In the genomic region with DNA sequence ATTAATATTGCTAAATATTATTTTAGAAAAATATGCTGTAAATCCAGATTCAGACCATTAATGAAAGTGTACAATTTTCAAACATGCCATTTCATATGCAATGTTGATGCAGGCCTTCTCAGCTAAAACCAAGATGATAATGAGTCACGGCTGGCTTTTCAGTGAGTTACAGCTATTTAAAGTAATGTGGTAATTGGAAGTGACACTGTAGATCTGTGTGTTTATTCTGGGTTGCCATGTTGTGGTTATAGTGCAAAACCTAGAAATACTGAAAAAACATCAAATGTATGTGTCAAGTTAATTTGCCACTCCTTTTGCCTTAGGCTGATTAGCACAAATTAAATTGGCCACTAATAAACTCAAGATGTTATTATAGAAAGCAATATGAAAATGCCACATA, we compare ENCODE assay signal across 15 cellular contexts.
DNase-seq lines count a peak whose midpoint lies in the region; ATAC-seq, FAIRE-seq and TF ChIP-seq lines count a peak whose summit lies in the region.
"Had no signal": no experiment of that assay in that cellular context is flagged by ENCODE, and none has a peak within 500 bp of the region (broad histone marks: within the 10 kb centered on the region; RNA-seq: fewer than 3 reads in every experiment).

No MANE protein-coding gene starts in this region.

- no peaks in the 10 kb centered on the region for H3K36me3 Mint-ChIP-seq in astrocyte (ENCODE audit: low read depth, unreplicated experiment)
- H3K36me3 Mint-ChIP-seq: activated naive CD8-positive, alpha-beta T cell; memory B cell had no signal

- H4K20me1 ChIP-seq in astrocyte (ENCODE audit: insufficient read depth, low read length), result no peaks in the 10 kb centered on the region
- no peaks in the 10 kb centered on the region for H4K20me1 ChIP-seq in HepG2 (ENCODE audit: insufficient read depth, low read length)

- H3K27ac ChIP-seq in ACC112 (ENCODE audit: low read depth, low read length) (peak overlapping the region; percentile 97), astrocyte (ENCODE audit: low read depth, low read length) (peak overlapping the region; percentile 83), HepG2 (ENCODE audit: extremely low read length, insufficient read depth, low read length) (no peak overlapping the region)

- H3K36me3 ChIP-seq in ACC112 (ENCODE audit: insufficient read depth, low read length) (no peaks in the 10 kb centered on the region), astrocyte (ENCODE audit: insufficient read depth, low read length) (no peaks in the 10 kb centered on the region), HepG2 (replicated peaks in 1 of 2; ENCODE audit: control insufficient read depth in 1 of 2, insufficient read depth in 2 of 2, low read length in 2 of 2) (no peaks in the 10 kb centered on the region)

- no peak overlapping the region for H3K4me3 Mint-ChIP-seq in astrocyte (ENCODE audit: unreplicated experiment)
- H3K4me3 Mint-ChIP-seq: activated naive CD8-positive, alpha-beta T cell; memory B cell; T-helper 2 cell treated with Interferon-gamma antibody and Interleukin-4, amounts not matched to agents 5 μg/mL and 100 μg/mL, for 36 hours had no signal

- H3K4me1 Mint-ChIP-seq in astrocyte (ENCODE audit: low read depth, unreplicated experiment), result peaks cover 36% of the 10 kb centered on the region
- H3K4me1 Mint-ChIP-seq: memory B cell had no signal

- peak overlapping the region; percentile 90 for H3K27ac Mint-ChIP-seq in astrocyte (ENCODE audit: unreplicated experiment)
- H3K27ac Mint-ChIP-seq: activated naive CD8-positive, alpha-beta T cell; memory B cell; T-helper 2 cell treated with Interferon-gamma antibody and Interleukin-4, amounts not matched to agents 5 μg/mL and 100 μg/mL, for 36 hours had no signal

- peak overlapping the region; percentile 18; the same call in 1 of the 2 replicates for H3K4me3 ChIP-seq in ACC112 (ENCODE audit: low read depth, low read length)
- no peak overlapping the region for H3K4me3 ChIP-seq in astrocyte (ENCODE audit: insufficient read depth, low read depth, low read length)
- H3K4me3 ChIP-seq in HepG2 (replicated peaks in 1 of 3; ENCODE audit: insufficient read depth in 1 of 3, low read depth in 2 of 3, low read length in 3 of 3), result no peak overlapping the region

- H3K9me3 Mint-ChIP-seq in astrocyte (ENCODE audit: unreplicated experiment), result no peaks in the 10 kb centered on the region
- H3K9me3 Mint-ChIP-seq: memory B cell; T-helper 2 cell treated with Interferon-gamma antibody and Interleukin-4, amounts not matched to agents 5 μg/mL and 100 μg/mL, for 36 hours had no signal

- H3K4me1 ChIP-seq in ACC112 (ENCODE audit: control insufficient read depth, insufficient read depth, low read length, unreplicated experiment) (peaks cover 63% of the 10 kb centered on the region), astrocyte (ENCODE audit: insufficient read depth, low read length) (peaks cover 20% of the 10 kb centered on the region), HepG2 (ENCODE audit: insufficient read depth, low read length) (no peaks in the 10 kb centered on the region)

- H3K79me2 ChIP-seq in ACC112 (ENCODE audit: control insufficient read depth, insufficient read depth, low read length, unreplicated experiment) (no peaks in the 10 kb centered on the region), astrocyte (ENCODE audit: insufficient read depth, low read length) (no peaks in the 10 kb centered on the region), HepG2 (ENCODE audit: insufficient read depth, low read length) (no peaks in the 10 kb centered on the region)

- ATAC-seq in HepG2 (no peak), HG03342 (IDR thresholded peaks at IDR 0.05; ENCODE audit: unreplicated experiment) (no peak), GM21423 (IDR thresholded peaks at IDR 0.05; ENCODE audit: unreplicated experiment) (no peak)

- FAIRE-seq in astrocyte (lab: Jason Lieb, UNC) (peak; percentile 75), HepG2 (lab: Jason Lieb, UNC) (no peak)
- FAIRE-seq: G401.6 had no signal

- WGBS in HepG2 (ENCODE audit: low lambda C conversion rate), result 29% methylated on average over 1 of the region's 1 CpG

- TF ChIP-seq CTCF in astrocyte (IDR thresholded peaks at IDR 0.05; ENCODE audit: insufficient read depth, low read depth, low read length), result no peak
- no peak for TF ChIP-seq CTCF in HepG2 (CRISPR knock-in tag; IDR thresholded peaks at IDR 0.05)

- CTCF ChIA-PET in HepG2 (lab: Yijun Ruan, JAX; ENCODE audit: low intra/inter-chr PET ratio, low total read pairs), result no interaction called here

- TF ChIP-seq RAD21 in HepG2 (CRISPR knock-in tag; IDR thresholded peaks at IDR 0.05), result no peak

- H2AFZ ChIP-seq in ACC112 (ENCODE audit: low read length, unreplicated experiment) (no peak overlapping the region), astrocyte (ENCODE audit: low read depth, low read length) (no peak overlapping the region), HepG2 (ENCODE audit: low read length) (no peak overlapping the region)

- POLR2A ChIA-PET in HepG2 (lab: Yijun Ruan, JAX), result no interaction called here

- no peak overlapping the region for H3K9ac ChIP-seq in astrocyte (ENCODE audit: low read length)
- no peak overlapping the region for H3K9ac ChIP-seq in HepG2 (ENCODE audit: insufficient read depth, low read depth, low read length)

- TF ChIP-seq POLR2A in HepG2 (IDR thresholded peaks at IDR 0.05; ENCODE audit: insufficient read depth in 1 of 2, low read depth in 2 of 2, low read length in 2 of 2), result no peak

- H3K27me3 Mint-ChIP-seq in astrocyte (ENCODE audit: low read depth, unreplicated experiment), result no peaks in the 10 kb centered on the region
- H3K27me3 Mint-ChIP-seq: activated naive CD8-positive, alpha-beta T cell; memory B cell had no signal

- in situ Hi-C loops in HepG2 (cut with HindIII; ENCODE audit: extremely low pct_ligation_motif_present, low pct_unique_long_range_greater_than_20kb), result no loop called here

- no peak for TF ChIP-seq EP300 in HepG2 (IDR thresholded peaks at IDR 0.05; ENCODE audit: low read depth in 2 of 2, low read length in 2 of 2)
- TF ChIP-seq EP300 in HepG2 (CRISPR knock-in tag; IDR thresholded peaks at IDR 0.05; ENCODE audit: borderline replicate concordance), result no peak

- H3K4me2 ChIP-seq in astrocyte (ENCODE audit: low read length), result peak overlapping the region; percentile 67
- no peak overlapping the region for H3K4me2 ChIP-seq in HepG2 (ENCODE audit: low read depth, low read length)

- DNase-seq in M059J (ENCODE audit: low read depth), result peak; percentile 88
- peak; percentile 89 for DNase-seq in astrocyte (ENCODE audit: low read depth)
- DNase-seq in foreskin melanocyte, result peak; percentile 53
- DNase-seq in HepG2 (ENCODE audit: low spot score), result no peak
- no peak for DNase-seq in activated gamma-delta T cell (lab: John Stamatoyannopoulos, UW)
- DNase-seq: activated CD8-positive, alpha-beta memory T cell treated with anti-CD3 and anti-CD28 coated beads for 24 hours; NCI-H1694 treated with DMSO at 0.1 percent for 48 hours; posterior cingulate gyrus had no signal

- BruUV-seq in HepG2 (replicated peaks; lab: Mats Ljungman, UMichigan), result no TSS peak

- intact Hi-C loops in HepG2 (cut with micrococcal nuclease; ENCODE audit: unreplicated experiment), result no loop called here

- H3K9me3 ChIP-seq in astrocyte (ENCODE audit: insufficient read depth, low read depth, low read length) (no peaks in the 10 kb centered on the region), HepG2 (ENCODE audit: low read length) (no peaks in the 10 kb centered on the region)

- no peaks in the 10 kb centered on the region for H3K27me3 ChIP-seq in ACC112 (ENCODE audit: insufficient read depth, low read length)
- H3K27me3 ChIP-seq in astrocyte (ENCODE audit: insufficient read depth, low read length), result no peaks in the 10 kb centered on the region
- H3K27me3 ChIP-seq in HepG2 (ENCODE audit: control insufficient read depth in 1 of 2, insufficient read depth in 2 of 2, low read length in 2 of 2), result no peaks in the 10 kb centered on the region

TF ChIP-seq in HepG2, 621 proteins besides CTCF, POLR2A, EP300 and RAD21:
- TF ChIP-seq ZNF766 (CRISPR knock-in tag; IDR thresholded peaks at IDR 0.05; ENCODE audit: borderline replicate concordance) (no peak), NR2F1 (CRISPR knock-in tag; IDR thresholded peaks at IDR 0.05) (no peak), YEATS4 (CRISPR knock-in tag; IDR thresholded peaks at IDR 0.05; ENCODE audit: borderline replicate concordance) (no peak), ZFP41 (CRISPR knock-in tag; IDR thresholded peaks at IDR 0.05; ENCODE audit: borderline replicate concordance) (no peak), ZSCAN21 (CRISPR knock-in tag; IDR thresholded peaks at IDR 0.05; ENCODE audit: borderline replicate concordance) (no peak), ZNF557 (CRISPR knock-in tag; IDR thresholded peaks at IDR 0.05) (no peak), REL (CRISPR knock-in tag; conservative IDR thresholded peaks at IDR 0.05) (no peak), ZNF367 (CRISPR knock-in tag; IDR thresholded peaks at IDR 0.05; ENCODE audit: borderline replicate concordance) (no peak), ATF7 (IDR thresholded peaks at IDR 0.05) (no peak), ATF7 (CRISPR knock-in tag; IDR thresholded peaks at IDR 0.05) (no peak), SCMH1 (CRISPR knock-in tag; IDR thresholded peaks at IDR 0.05; ENCODE audit: borderline replicate concordance) (no peak), TRIM24 (CRISPR knock-in tag; IDR thresholded peaks at IDR 0.05) (no peak), GLI4 (CRISPR knock-in tag; IDR thresholded peaks at IDR 0.05; ENCODE audit: borderline replicate concordance) (no peak), ZFY (CRISPR knock-in tag; IDR thresholded peaks at IDR 0.05) (no peak), ZNF225 (CRISPR knock-in tag; IDR thresholded peaks at IDR 0.05) (no peak), CHCHD3 (CRISPR knock-in tag; IDR thresholded peaks at IDR 0.05) (no peak), HMG20A (CRISPR knock-in tag; IDR thresholded peaks at IDR 0.05; ENCODE audit: borderline replicate concordance) (no peak), ZSCAN12 (CRISPR knock-in tag; IDR thresholded peaks at IDR 0.05) (no peak)
- TF ChIP-seq, protein P1, sequence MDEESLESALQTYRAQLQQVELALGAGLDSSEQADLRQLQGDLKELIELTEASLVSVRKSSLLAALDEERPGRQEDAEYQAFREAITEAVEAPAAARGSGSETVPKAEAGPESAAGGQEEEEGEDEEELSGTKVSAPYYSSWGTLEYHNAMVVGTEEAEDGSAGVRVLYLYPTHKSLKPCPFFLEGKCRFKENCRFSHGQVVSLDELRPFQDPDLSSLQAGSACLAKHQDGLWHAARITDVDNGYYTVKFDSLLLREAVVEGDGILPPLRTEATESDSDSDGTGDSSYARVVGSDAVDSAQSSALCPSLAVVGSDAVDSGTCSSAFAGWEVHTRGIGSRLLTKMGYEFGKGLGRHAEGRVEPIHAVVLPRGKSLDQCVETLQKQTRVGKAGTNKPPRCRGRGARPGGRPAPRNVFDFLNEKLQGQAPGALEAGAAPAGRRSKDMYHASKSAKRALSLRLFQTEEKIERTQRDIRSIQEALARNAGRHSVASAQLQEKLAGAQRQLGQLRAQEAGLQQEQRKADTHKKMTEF (CRISPR knock-in tag; IDR thresholded peaks at IDR 0.05), result no peak

Comparison
In these comparisons a context has a peak if more than half of its experiments do, and no peak if none do; other contexts are left out.
1. DNase-seq: peak in M059J (single experiment), astrocyte (single experiment) and foreskin melanocyte (single experiment); none in HepG2 (single experiment) and activated gamma-delta T cell (single experiment).